ENCODE assay signal across 9 cellular contexts in genomic region chr3:183427206-183428139, GRCh38. TPM values are rescaled to one million over a fixed set of nuclear protein-coding genes. Genes with fewer than 3 reads are reported as not detected.
DNase-seq lines count a peak whose midpoint lies in the region; ATAC-seq, FAIRE-seq and TF ChIP-seq lines count a peak whose summit lies in the region.
"Had no signal": no experiment of that assay in that cellular context is flagged by ENCODE, and none has a peak within 500 bp of the region (broad histone marks: within the 10 kb centered on the region; RNA-seq: fewer than 3 reads in every experiment).

No MANE protein-coding gene starts in this region.

- TF ChIP-seq CTCF in OCI-LY7 (conservative IDR thresholded peaks at IDR 0.05; ENCODE audit: low read length) (no peak), endothelial cell of umbilical vein (IDR thresholded peaks at IDR 0.05; ENCODE audit: extremely low read depth in 1 of 2, insufficient read depth in 1 of 2, low read depth in 1 of 2, low read length in 2 of 2) (no peak), pancreas (IDR thresholded peaks at IDR 0.05) (no peak)

- CTCF ChIA-PET in OCI-LY7 (lab: Charles Lee; ENCODE audit: unreplicated experiment), result interaction anchor here (0.6 kb wide), 2 partner anchors 16 to 217 kb away, joined by 8 to 14 read pairs; no protein-coding TSS in a partner anchor
- CTCF ChIA-PET in endothelial cell of umbilical vein (lab: Charles Lee), result interaction anchor here (0.7 to 1.3 kb wide), 3 partner anchors 12 to 27 kb away, joined by 3 read pairs; no protein-coding TSS in a partner anchor

- peak overlapping the region; percentile 24 for H3K9ac ChIP-seq in endothelial cell of umbilical vein (replicated peaks; ENCODE audit: extremely low read depth, insufficient read depth, low read length)

- H3K4me3 ChIP-seq in OCI-LY7 (ENCODE audit: low read depth, low read length, poor library complexity, severe bottlenecking) (peak overlapping the region; percentile 71), endothelial cell of umbilical vein (replicated peaks in 1 of 3; ENCODE audit: insufficient read depth in 1 of 3, low read depth in 1 of 3, low read length in 3 of 3) (peak overlapping the region; percentile 43 to 55 (median 51)), pancreas (peak overlapping the region; percentile 52 to 77 (median 66))

- H3K4me2 ChIP-seq in OCI-LY7 (ENCODE audit: low read length), result peak overlapping the region; percentile 78
- peak overlapping the region; percentile 68 for H3K4me2 ChIP-seq in endothelial cell of umbilical vein (ENCODE audit: insufficient read depth, low read length)

- DNase-seq in NCI-H1417 (lab: John Stamatoyannopoulos, UW) (peak in 2 of 3 experiments; percentile 78), NCI-H1417 treated with DMSO at 0.1 percent for 48 hours (lab: John Stamatoyannopoulos, UW) (no peak), OCI-LY7 (ENCODE audit: low spot score) (no peak), endothelial cell of umbilical vein (ENCODE audit: low read depth, low spot score) (no peak), pancreas (peak in 1 of 6 donors; percentile 51), mesenteric fat pad (ENCODE audit: low spot score) (no peak), RPMI8226 (no peak), ureter (ENCODE audit: low spot score) (no peak)

- H3K79me2 ChIP-seq in OCI-LY7 (ENCODE audit: insufficient read depth, low read depth, low read length) (no peaks in the 10 kb centered on the region), endothelial cell of umbilical vein (ENCODE audit: control insufficient read depth, insufficient read depth, low read length) (no peaks in the 10 kb centered on the region)

- peak in 1 of 4 donors; percentile 3 for ATAC-seq in pancreas

- H4K20me1 ChIP-seq in OCI-LY7 (ENCODE audit: insufficient read depth, low read length), result no peaks in the 10 kb centered on the region
- no peaks in the 10 kb centered on the region for H4K20me1 ChIP-seq in endothelial cell of umbilical vein (replicated peaks; ENCODE audit: control insufficient read depth, extremely low read depth, insufficient read depth, low read length)

- no peaks in the 10 kb centered on the region for H3K9me2 ChIP-seq in OCI-LY7 (ENCODE audit: insufficient read depth, low read length)

- dilution Hi-C loops in endothelial cell of umbilical vein (cut with MboI; ENCODE audit: extremely low pct_ligation_motif_present, low sequenced_read_pairs), result no loop called here

- H3K27me3 ChIP-seq in endothelial cell of umbilical vein (ENCODE audit: control insufficient read depth in 2 of 2, insufficient read depth in 2 of 2, low read length in 2 of 2) (peaks cover 21 to 33% of the 10 kb centered on the region in 2 experiments), pancreas (peaks cover 0 to 4% (median 2%) of the 10 kb centered on the region in 4 donors)

- H2AFZ ChIP-seq in OCI-LY7 (ENCODE audit: low read length) (peak overlapping the region; percentile 77), endothelial cell of umbilical vein (ENCODE audit: low read depth, low read length) (peak overlapping the region; percentile 86)

- intact Hi-C loops in OCI-LY7 (cut with micrococcal nuclease; ENCODE audit: unreplicated experiment), result loop anchor here (5.0 kb wide), 1 partner anchor 935 kb away; the partner anchor contains the start of genes CLCN2 and POLR2H
- intact Hi-C loops in endothelial cell of umbilical vein (cut with micrococcal nuclease), result loop anchor here (1.0 kb wide), 1 partner anchor 20 kb away; no protein-coding TSS in a partner anchor
- intact Hi-C loops in pancreas (cut with DNase I), result no loop called here

- TF ChIP-seq POLR2A in endothelial cell of umbilical vein (IDR thresholded peaks at IDR 0.05; ENCODE audit: low read depth, low read length), result no peak

- H3K36me3 ChIP-seq in OCI-LY7 (ENCODE audit: insufficient read depth, low read length), result no peaks in the 10 kb centered on the region
- H3K36me3 ChIP-seq in endothelial cell of umbilical vein (ENCODE audit: control insufficient read depth in 2 of 2, extremely low read depth in 1 of 2, insufficient read depth in 2 of 2, low read length in 2 of 2), result no peaks in the 10 kb centered on the region
- H3K36me3 ChIP-seq in pancreas, result no peaks in the 10 kb centered on the region

- H3K9me1 ChIP-seq in endothelial cell of umbilical vein (replicated peaks; ENCODE audit: control insufficient read depth, extremely low read depth, insufficient read depth, low read length), result no peaks in the 10 kb centered on the region

- H3K9me3 ChIP-seq in OCI-LY7 (ENCODE audit: low read length) (no peaks in the 10 kb centered on the region), endothelial cell of umbilical vein (replicated peaks; ENCODE audit: control insufficient read depth, insufficient read depth, low read length) (no peaks in the 10 kb centered on the region), pancreas (no peaks in the 10 kb centered on the region)

- H3K4me1 ChIP-seq in OCI-LY7 (ENCODE audit: insufficient read depth, low read length, poor library complexity, severe bottlenecking) (peaks cover 15% of the 10 kb centered on the region), endothelial cell of umbilical vein (ENCODE audit: control insufficient read depth, extremely low read depth, insufficient read depth, low read length) (peaks cover 9% of the 10 kb centered on the region), pancreas (no peaks in the 10 kb centered on the region)

- H3K27ac ChIP-seq in OCI-LY7 (ENCODE audit: low read depth, low read length, poor library complexity, severe bottlenecking) (no peak overlapping the region), endothelial cell of umbilical vein (ENCODE audit: insufficient read depth, low read depth, low read length) (no peak overlapping the region), pancreas (no peak overlapping the region)
- H3K27ac ChIP-seq: C4-2B had no signal

- peak; percentile 4 for FAIRE-seq in endothelial cell of umbilical vein (lab: Jason Lieb, UNC)
- FAIRE-seq in pancreas (lab: Jason Lieb, UNC), result no peak

- POLR2A ChIA-PET in OCI-LY7 (lab: Charles Lee), result interaction anchor here (0.6 to 1.2 kb wide), 7 partner anchors 11 to 947 kb away, joined by 3 to 4 read pairs (median 3); no protein-coding TSS in a partner anchor
- POLR2A ChIA-PET in endothelial cell of umbilical vein (lab: Charles Lee), result no interaction called here

- BruUV-seq in OCI-LY7 (replicated peaks; lab: Mats Ljungman, UMichigan) (no TSS peak), endothelial cell of umbilical vein (replicated peaks; lab: Mats Ljungman, UMichigan) (no TSS peak)

- 31 to 37% methylated on average over 40 of the region's 40 CpGs for WGBS in pancreas, 2 donors

TF ChIP-seq in endothelial cell of umbilical vein, 7 proteins besides CTCF, POLR2A, EP300 and RAD21:
- TF ChIP-seq POLR2AphosphoS5 (IDR thresholded peaks at IDR 0.05; ENCODE audit: insufficient read depth, low read depth, low read length) (no peak), JUN (IDR thresholded peaks at IDR 0.05; ENCODE audit: borderline replicate concordance, insufficient read depth, insufficient read length, low read depth) (no peak), GATA2 (IDR thresholded peaks at IDR 0.05; ENCODE audit: insufficient read depth, insufficient read length, low read depth, low read length) (no peak), FOS (IDR thresholded peaks at IDR 0.05; ENCODE audit: borderline replicate concordance, insufficient read depth, low read length) (no peak), EZH2 (IDR thresholded peaks at IDR 0.05; ENCODE audit: borderline replicate concordance, low read depth, low read length, severe bottlenecking) (no peak), MYC (IDR thresholded peaks at IDR 0.05; ENCODE audit: low read depth, low read length) (no peak)
- TF ChIP-seq, protein P1, sequence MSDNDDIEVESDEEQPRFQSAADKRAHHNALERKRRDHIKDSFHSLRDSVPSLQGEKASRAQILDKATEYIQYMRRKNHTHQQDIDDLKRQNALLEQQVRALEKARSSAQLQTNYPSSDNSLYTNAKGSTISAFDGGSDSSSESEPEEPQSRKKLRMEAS (IDR thresholded peaks at IDR 0.05; ENCODE audit: insufficient read depth, insufficient read length), result no peak

RNA-seq across cellular contexts. Expression of gene MCF2L2, which starts 0.9 kb away (rescaled TPM):
- total RNA-seq in OCI-LY7 (2014; rRNA removed; shearing (Covaris generic)), result 4.9 and 6.6 TPM in 2 replicates
- total RNA-seq in OCI-LY7 (2022), result 8.0 and 8.1 TPM in 2 replicates
- 0.99 and 1.1 TPM in 2 replicates for total RNA-seq in endothelial cell of umbilical vein
- polyA plus RNA-seq in endothelial cell of umbilical vein, result 0.15 and 0.41 TPM in 2 replicates
- polyA plus RNA-seq in endothelial cell of umbilical vein (2011; cell fraction: cytosol; rRNA removed), result 0.08 and 0.13 TPM in 2 replicates
- polyA plus RNA-seq in endothelial cell of umbilical vein (2011; cell fraction: nucleus; rRNA removed), result 0.39 and 0.95 TPM in 2 replicates
- 0.97 and 1.0 TPM in 2 replicates for polyA plus RNA-seq in endothelial cell of umbilical vein (2012)
- polyA minus RNA-seq in endothelial cell of umbilical vein, result 0.25 and 0.85 TPM in 2 replicates
- not detected for polyA minus RNA-seq in endothelial cell of umbilical vein (2011; cell fraction: cytosol; rRNA and poly(A)+ RNA removed)
- polyA minus RNA-seq in endothelial cell of umbilical vein (2011; cell fraction: nucleus; rRNA and poly(A)+ RNA removed), result 0.87 and 1.4 TPM in 2 replicates
- 1 to 10 TPM in 3 of 6 donors, under 1 TPM in 3; 0.54 to 2.0 (median 0.97) TPM for total RNA-seq in pancreas
- 1 to 10 TPM in 1 of 2 donors, under 1 TPM in 1; 0.80 to 1.8 TPM for polyA plus RNA-seq in pancreas
- total RNA-seq in mesenteric fat pad, result 0.16 TPM
- total RNA-seq in ureter, result 3.0 TPM

Comparison
In these comparisons a context has a peak if more than half of its experiments do, and no peak if none do; other contexts are left out.
1. DNase-seq: peak in NCI-H1417 (2 of 3); none in NCI-H1417 treated with DMSO at 0.1 percent for 48 hours (single experiment), OCI-LY7 (single experiment), endothelial cell of umbilical vein (single experiment), mesenteric fat pad (single experiment), RPMI8226 (single experiment) and ureter (single experiment).
2. intact Hi-C loops: an anchor here in OCI-LY7 (5.0 kb wide) and endothelial cell of umbilical vein (1.0 kb wide); none called in pancreas.
3. Peak in every context shown above with its lines, with median percentiles within 50 percentile points of each other: H3K4me3 ChIP-seq.